In the genomic region with DNA sequence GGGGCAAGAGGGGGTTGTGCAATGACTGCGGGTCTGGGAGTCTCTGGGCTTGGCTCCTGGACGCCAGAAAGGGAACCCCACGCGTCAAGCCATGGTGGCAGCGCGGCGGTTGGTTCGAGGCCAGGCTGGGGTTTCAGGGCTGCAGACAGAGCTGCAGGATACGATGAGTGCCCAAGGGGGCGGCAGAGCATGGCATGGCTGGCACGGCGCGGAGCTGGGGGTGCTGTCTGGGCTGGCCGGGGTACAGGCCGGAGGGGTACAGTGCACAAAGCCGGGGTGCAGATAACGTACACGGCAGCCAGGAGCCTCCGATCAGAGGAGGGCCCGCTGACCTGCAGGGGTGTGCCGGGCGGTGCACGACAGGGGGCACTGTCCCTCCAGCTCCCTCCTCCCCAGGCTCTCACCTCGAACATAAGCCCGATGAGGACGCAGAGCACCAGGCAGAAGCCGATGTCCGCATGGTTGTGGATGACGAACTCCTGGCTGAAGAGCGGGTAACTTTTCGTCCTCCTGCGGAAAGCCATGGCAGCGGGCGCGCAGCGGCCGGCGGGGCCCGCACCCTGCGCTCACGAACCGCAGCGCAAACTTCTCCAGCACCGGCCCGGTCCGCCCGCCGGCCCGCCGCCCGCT, we compare ENCODE assay signal across 8 cellular contexts. TPM values are rescaled to one million over a fixed set of nuclear protein-coding genes. Genes with fewer than 3 reads are reported as not detected.
DNase-seq lines count a peak whose midpoint lies in the region; ATAC-seq and TF ChIP-seq lines count a peak whose summit lies in the region.

No MANE protein-coding gene starts in this region.

- no TSS peak for BruUV-seq in PC-9 (replicated peaks; lab: Mats Ljungman, UMichigan)

- H2AFZ ChIP-seq in PC-9, result peak overlapping the region; percentile 77

- H3K4me2 ChIP-seq in PC-9, result peak overlapping the region; percentile 84

- H3K27ac ChIP-seq in PC-9 (no peak overlapping the region), neutrophil (peak overlapping the region; percentile 94), tibial nerve (peak overlapping the region; percentile 58 to 99 (median 89))

- peak in 1 of 2 donors; percentile 51 for TF ChIP-seq EP300 in tibial nerve (IDR thresholded peaks at IDR 0.05)

- ATAC-seq in GM19351 (IDR thresholded peaks at IDR 0.05; ENCODE audit: unreplicated experiment) (peak; percentile 66), HG03457 (IDR thresholded peaks at IDR 0.05; ENCODE audit: unreplicated experiment) (peak; percentile 51)

- H3K9me3 ChIP-seq in PC-9 (ENCODE audit: insufficient read depth, low read depth) (no peaks in the 10 kb centered on the region), neutrophil (no peaks in the 10 kb centered on the region), tibial nerve (no peaks in the 10 kb centered on the region)

- POLR2A ChIA-PET in PC-9 (lab: Charles Lee; ENCODE audit: unreplicated experiment), result interaction anchor here (0.5 to 0.6 kb wide), 3 partner anchors 36 to 291 kb away, joined by 3 to 7 read pairs (median 3); no protein-coding TSS in a partner anchor

- 1% methylated on average over 20 to 46 of the region's 51 CpGs for WGBS in tibial nerve, 2 donors

- H4K20me1 ChIP-seq in PC-9 (ENCODE audit: insufficient read depth), result no peaks in the 10 kb centered on the region

- H3K27me3 ChIP-seq in PC-9 (ENCODE audit: insufficient read depth, low read depth), result no peaks in the 10 kb centered on the region
- no peaks in the 10 kb centered on the region for H3K27me3 ChIP-seq in neutrophil
- no peaks in the 10 kb centered on the region for H3K27me3 ChIP-seq in tibial nerve

- DNase-seq in COLO829 (ENCODE audit: low spot score) (peak; percentile 68), PC-9 (peak; percentile 64 to 73), foreskin fibroblast (peak; percentile 77 to 90), tibial nerve (ENCODE audit: low spot score in 2 of 2) (peak; percentile 31 to 50)
- DNase-seq in activated T-helper 1 cell treated with anti-CD3 and anti-CD28 coated beads, Interleukin-2, amount 50 U/mL, for 16 hours (ENCODE audit: low read depth in 1 of 2, low spot score in 1 of 2), result peak; percentile 17 to 39

- peaks cover 34% of the 10 kb centered on the region for H3K4me1 ChIP-seq in PC-9 (replicated peaks; ENCODE audit: insufficient read depth)
- H3K4me1 ChIP-seq in neutrophil (ENCODE audit: control insufficient read depth in 1 of 2, insufficient read depth in 1 of 2, low read depth in 1 of 2, low read length in 1 of 2), result peaks cover 28 to 31% of the 10 kb centered on the region in 2 experiments
- peaks cover 0 to 57% (median 34%) of the 10 kb centered on the region in 4 donors for H3K4me1 ChIP-seq in tibial nerve

- peaks cover 40% of the 10 kb centered on the region for H3K79me2 ChIP-seq in PC-9 (ENCODE audit: low read depth)

- intact Hi-C loops in PC-9 (cut with micrococcal nuclease; ENCODE audit: unreplicated experiment), result loop anchor here (1.0 to 5.0 kb wide), 4 partner anchors 60 to 160 kb away; no protein-coding TSS in a partner anchor

- no peaks in the 10 kb centered on the region for H3F3A ChIP-seq in PC-9 (ENCODE audit: insufficient read depth, low read depth)

- peak; percentile 72 for TF ChIP-seq CTCF in PC-9 (conservative IDR thresholded peaks at IDR 0.05)
- TF ChIP-seq CTCF in foreskin fibroblast (IDR thresholded peaks at IDR 0.05; ENCODE audit: low read depth, low read length), result peak; percentile 66
- TF ChIP-seq CTCF in neutrophil (IDR thresholded peaks at IDR 0.05), result no peak
- peak; percentile 43 to 74 (median 52) for TF ChIP-seq CTCF in tibial nerve (IDR thresholded peaks at IDR 0.05)

- CTCF ChIA-PET in PC-9 (lab: Charles Lee), result interaction anchor here (0.8 kb wide), 2 partner anchors 153 to 156 kb away, joined by 4 to 6 read pairs; no protein-coding TSS in a partner anchor

- H3K9me2 ChIP-seq in PC-9 (ENCODE audit: insufficient read depth), result no peaks in the 10 kb centered on the region

- H3K36me3 ChIP-seq in PC-9 (ENCODE audit: low read depth), result no peaks in the 10 kb centered on the region
- no peaks in the 10 kb centered on the region for H3K36me3 ChIP-seq in neutrophil
- H3K36me3 ChIP-seq in tibial nerve, result peaks cover 0 to 9% (median 0%) of the 10 kb centered on the region in 3 donors

- H3K4me3 ChIP-seq in PC-9 (peak overlapping the region; percentile 67), foreskin fibroblast (ENCODE audit: low read depth in 1 of 2, low read length in 2 of 2) (peak overlapping the region; percentile 94), neutrophil (ENCODE audit: low read depth in 1 of 2, low read length in 1 of 2) (peak overlapping the region; percentile 87 to 90), tibial nerve (peak overlapping the region; percentile 78 to 96 (median 92))

- peak; percentile 41 to 56 for TF ChIP-seq POLR2A in tibial nerve (IDR thresholded peaks at IDR 0.05)

RNA-seq across cellular contexts. Expression of a gene that starts 0.4 kb away (rescaled TPM):
- total RNA-seq in PC-9 (2021), result 28.1 and 40.9 TPM in 2 replicates
- 10 to 100 TPM; 21.3 to 27.5 (median 23.7) TPM for total RNA-seq in tibial nerve

Comparison
In these comparisons a context has a peak if more than half of its experiments do, and no peak if none do; other contexts are left out.
1. DNase-seq: peak in every context shown above with its lines; median percentile 84 in foreskin fibroblast; 68 in PC-9; 68 in COLO829; 40 in tibial nerve; 28 in activated T-helper 1 cell treated with anti-CD3 and anti-CD28 coated beads, Interleukin-2, amount 50 U/mL, for 16 hours.